In genomic region chr1:41573803-41574713, GRCh38 we compare ENCODE assay signal across 2 cellular contexts.
A peak's percentile ranks its signal among the peaks of the same experiment; 100 is the strongest.
TF ChIP-seq lines count a peak whose summit lies in the region.

No MANE protein-coding gene starts in this region.

TF ChIP-seq in HEK293, 187 proteins besides CTCF, POLR2A, EP300 and RAD21 (continued from another document):
- TF ChIP-seq HIC1 (tag by site-specific recombination; IDR thresholded peaks at IDR 0.05) (0 out of 2 replicates have a peak, but pooled peaks have one; percentile 25), ZNF660 (tag by site-specific recombination; IDR thresholded peaks at IDR 0.05) (peak; percentile 78; the same call in 1 of the 2 replicates), KLF9 (tag by site-specific recombination; IDR thresholded peaks at IDR 0.05; ENCODE audit: low read depth) (0 out of 2 replicates have a peak, but pooled peaks have one; percentile 16), ZSCAN23 (tag by site-specific recombination; IDR thresholded peaks at IDR 0.05) (no peak), ZNF654 (tag by site-specific recombination; IDR thresholded peaks at IDR 0.05; ENCODE audit: low read depth) (peak; percentile 98)

TF ChIP-seq in GM12878, 131 proteins besides CTCF, POLR2A, EP300 and RAD21 (continued from another document and continues in another):
- TF ChIP-seq SKIL (IDR thresholded peaks at IDR 0.05; ENCODE audit: low read depth, poor library complexity, severe bottlenecking) (peak; percentile 62), BHLHE40 (IDR thresholded peaks at IDR 0.05; ENCODE audit: borderline replicate concordance in 1 of 2, low read depth in 2 of 2, low read length in 1 of 2) (peak in 1 of 2 experiments; percentile 36; a peak in 2 of 4 replicates), RBBP5 (conservative IDR thresholded peaks at IDR 0.05) (no peak), ZNF217 (IDR thresholded peaks at IDR 0.05) (no peak), CEBPB (IDR thresholded peaks at IDR 0.05; ENCODE audit: borderline replicate concordance in 1 of 2, low read depth in 2 of 2, low read length in 2 of 2) (no peak), NR2C2 (IDR thresholded peaks at IDR 0.05; ENCODE audit: borderline replicate concordance, control insufficient read depth, insufficient read length, low read depth) (no peak), KLF5 (IDR thresholded peaks at IDR 0.05; ENCODE audit: partially characterized antibody) (no peak), ZNF274 (IDR thresholded peaks at IDR 0.05; ENCODE audit: insufficient read depth, insufficient read length) (no peak), BRCA1 (IDR thresholded peaks at IDR 0.05; ENCODE audit: low read depth, low read length) (no peak), NKRF (conservative IDR thresholded peaks at IDR 0.05) (no peak), FOS (IDR thresholded peaks at IDR 0.05; ENCODE audit: borderline replicate concordance, extremely low read depth, insufficient read length) (no peak), TARDBP (IDR thresholded peaks at IDR 0.05; ENCODE audit: borderline replicate concordance) (no peak), IKZF1 (conservative IDR thresholded peaks at IDR 0.05) (0 out of 2 replicates have a peak, but pooled peaks have one; percentile 29), BCLAF1 (IDR thresholded peaks at IDR 0.05) (no peak), RELB (IDR thresholded peaks at IDR 0.05; ENCODE audit: low read depth) (no peak), HSF1 (IDR thresholded peaks at IDR 0.05; ENCODE audit: low read depth, low read length) (no peak; the same call in 1 of the 2 replicates), YY1 (IDR thresholded peaks at IDR 0.05; ENCODE audit: low read depth, low read length) (peak; percentile 60; the same call in 1 of the 2 replicates), FOXK2 (IDR thresholded peaks at IDR 0.05) (no peak), ESRRA (IDR thresholded peaks at IDR 0.05; ENCODE audit: low read length) (no peak), POU2F2 (IDR thresholded peaks at IDR 0.05; ENCODE audit: borderline replicate concordance, low read depth, low read length) (peak; percentile 58; the same call in 1 of the 3 replicates), ASH2L (IDR thresholded peaks at IDR 0.05; ENCODE audit: borderline replicate concordance, low read depth) (no peak), CHD2 (IDR thresholded peaks at IDR 0.05; ENCODE audit: borderline replicate concordance, low read depth, low read length) (no peak), CEBPZ (IDR thresholded peaks at IDR 0.05; ENCODE audit: low read depth, low read length) (no peak), PML (IDR thresholded peaks at IDR 0.05; ENCODE audit: low read length) (no peak), NFIC (IDR thresholded peaks at IDR 0.05; ENCODE audit: low read depth, low read length) (no peak), ZZZ3 (IDR thresholded peaks at IDR 0.05; ENCODE audit: control insufficient read depth, insufficient read length, low read depth) (no peak), POLR2AphosphoS2 (IDR thresholded peaks at IDR 0.05; ENCODE audit: low read depth, low read length) (no peak), HDGF (IDR thresholded peaks at IDR 0.05) (peak; percentile 60; the same call in 1 of the 2 replicates), JUND (IDR thresholded peaks at IDR 0.05; ENCODE audit: low read depth, low read length) (no peak), BMI1 (IDR thresholded peaks at IDR 0.05; ENCODE audit: borderline replicate concordance) (no peak), BCL11A (IDR thresholded peaks at IDR 0.05; ENCODE audit: low read depth, low read length) (no peak), E2F4 (IDR thresholded peaks at IDR 0.05; ENCODE audit: low read depth, low read length) (no peak), MYC (IDR thresholded peaks at IDR 0.05; ENCODE audit: insufficient read depth, insufficient read length, insufficient replicate concordance, low read length, severe bottlenecking) (no peak), RFX5 (IDR thresholded peaks at IDR 0.05; ENCODE audit: low read depth, low read length) (no peak), E4F1 (IDR thresholded peaks at IDR 0.05; ENCODE audit: borderline replicate concordance, partially characterized antibody) (no peak), TCF12 (IDR thresholded peaks at IDR 0.05; ENCODE audit: low read depth, low read length) (0 out of 2 replicates have a peak, but pooled peaks have one; percentile 34), MLLT1 (IDR thresholded peaks at IDR 0.05) (no peak)
